ENCODE assay signal across 1 cellular context in the genomic region with DNA sequence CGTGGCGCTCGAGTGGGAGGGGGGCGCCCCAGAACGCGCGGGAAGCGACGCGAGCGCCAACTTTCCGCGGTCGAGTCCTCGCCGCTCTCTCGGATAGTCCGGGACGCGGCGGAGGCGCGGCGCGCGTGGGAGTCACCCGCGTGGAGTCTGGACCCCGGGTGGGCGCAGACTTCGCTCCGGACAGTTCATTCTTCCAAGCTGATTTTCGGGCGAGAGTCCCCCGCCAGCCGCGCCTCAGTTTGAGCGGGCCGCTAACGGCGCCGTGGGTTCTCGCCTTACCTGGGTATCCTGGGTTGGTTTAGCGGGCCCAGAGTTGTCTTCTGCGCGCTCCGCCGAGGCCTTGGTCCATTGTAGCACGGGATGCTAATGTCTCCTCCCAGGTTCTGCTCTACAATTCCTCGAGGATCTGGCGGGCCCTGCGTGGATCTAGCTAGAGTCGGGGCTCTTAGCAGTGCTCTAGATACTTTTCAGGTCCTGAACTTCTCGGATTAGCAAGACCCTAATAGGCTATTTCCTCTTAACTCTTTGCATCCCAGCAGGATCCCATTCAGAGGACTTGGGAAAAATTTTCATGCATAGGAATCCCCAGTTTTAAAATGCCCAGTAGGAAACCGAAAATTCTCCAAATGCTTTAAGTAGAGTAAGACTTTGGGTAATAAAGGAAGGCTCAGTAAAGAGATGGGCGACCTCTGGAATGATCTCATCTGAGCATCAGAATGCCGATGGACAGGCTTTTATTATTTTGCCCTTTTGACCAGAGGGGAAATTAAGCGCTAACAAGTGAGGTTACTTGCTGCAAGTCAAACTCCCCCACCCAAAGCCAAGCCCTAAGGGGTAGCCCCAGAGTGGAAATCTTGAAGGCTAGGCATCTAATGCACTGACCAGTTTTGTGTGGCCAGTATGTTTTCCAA.
TF ChIP-seq lines count a peak whose summit lies in the region.

No MANE protein-coding gene starts in this region.

TF ChIP-seq in HEK293, 187 proteins besides CTCF, POLR2A, EP300 and RAD21 (continued from another document and continues in another):
- TF ChIP-seq TCF7L2 (IDR thresholded peaks at IDR 0.05; ENCODE audit: borderline replicate concordance, low read depth, low read length) (no peak), ZNF132 (tag by site-specific recombination; IDR thresholded peaks at IDR 0.05; ENCODE audit: borderline replicate concordance) (no peak), GFI1B (tag by site-specific recombination; IDR thresholded peaks at IDR 0.05) (no peak), ZNF184 (tag by site-specific recombination; IDR thresholded peaks at IDR 0.05) (no peak), MZF1 (tag by site-specific recombination; IDR thresholded peaks at IDR 0.05; ENCODE audit: borderline replicate concordance) (no peak), ZNF76 (tag by site-specific recombination; IDR thresholded peaks at IDR 0.05; ENCODE audit: borderline replicate concordance, low read depth) (peak; percentile 27; the same call in 1 of the 2 replicates), SETDB1 (IDR thresholded peaks at IDR 0.05; ENCODE audit: insufficient read length, low read length) (no peak), ZNF843 (tag by site-specific recombination; IDR thresholded peaks at IDR 0.05) (no peak), ZNF473 (tag by site-specific recombination; IDR thresholded peaks at IDR 0.05) (no peak), ZNF155 (tag by site-specific recombination; IDR thresholded peaks at IDR 0.05) (no peak), ZNF239 (tag by site-specific recombination; IDR thresholded peaks at IDR 0.05) (no peak), MYNN (tag by site-specific recombination; IDR thresholded peaks at IDR 0.05; ENCODE audit: borderline replicate concordance) (no peak), ZSCAN16 (tag by site-specific recombination; IDR thresholded peaks at IDR 0.05) (no peak), ZNF621 (tag by site-specific recombination; IDR thresholded peaks at IDR 0.05) (no peak), SCRT2 (tag by site-specific recombination; IDR thresholded peaks at IDR 0.05) (no peak), ZNF311 (tag by site-specific recombination; IDR thresholded peaks at IDR 0.05; ENCODE audit: borderline replicate concordance) (no peak), ZBTB8A (tag by site-specific recombination; IDR thresholded peaks at IDR 0.05) (peak; percentile 38; the same call in 1 of the 2 replicates), SCRT1 (tag by site-specific recombination; IDR thresholded peaks at IDR 0.05; ENCODE audit: borderline replicate concordance) (no peak), ZNF23 (tag by site-specific recombination; IDR thresholded peaks at IDR 0.05; ENCODE audit: borderline replicate concordance) (no peak), ZIC2 (tag by site-specific recombination; IDR thresholded peaks at IDR 0.05) (0 out of 2 replicates have a peak, but pooled peaks have one; percentile 38), ZNF600 (tag by site-specific recombination; IDR thresholded peaks at IDR 0.05) (peak; percentile 50; the same call in 1 of the 2 replicates), ZBTB21 (tag by site-specific recombination; IDR thresholded peaks at IDR 0.05) (no peak), ZBTB17 (tag by site-specific recombination; IDR thresholded peaks at IDR 0.05) (peak; percentile 64), ZNF585B (tag by site-specific recombination; IDR thresholded peaks at IDR 0.05) (no peak), ZNF629 (tag by site-specific recombination; IDR thresholded peaks at IDR 0.05) (no peak; the same call in none of the 2 replicates), ZNF792 (tag by site-specific recombination; IDR thresholded peaks at IDR 0.05) (no peak), ZNF560 (tag by site-specific recombination; IDR thresholded peaks at IDR 0.05; ENCODE audit: borderline replicate concordance) (no peak)
- TF ChIP-seq, protein P1, sequence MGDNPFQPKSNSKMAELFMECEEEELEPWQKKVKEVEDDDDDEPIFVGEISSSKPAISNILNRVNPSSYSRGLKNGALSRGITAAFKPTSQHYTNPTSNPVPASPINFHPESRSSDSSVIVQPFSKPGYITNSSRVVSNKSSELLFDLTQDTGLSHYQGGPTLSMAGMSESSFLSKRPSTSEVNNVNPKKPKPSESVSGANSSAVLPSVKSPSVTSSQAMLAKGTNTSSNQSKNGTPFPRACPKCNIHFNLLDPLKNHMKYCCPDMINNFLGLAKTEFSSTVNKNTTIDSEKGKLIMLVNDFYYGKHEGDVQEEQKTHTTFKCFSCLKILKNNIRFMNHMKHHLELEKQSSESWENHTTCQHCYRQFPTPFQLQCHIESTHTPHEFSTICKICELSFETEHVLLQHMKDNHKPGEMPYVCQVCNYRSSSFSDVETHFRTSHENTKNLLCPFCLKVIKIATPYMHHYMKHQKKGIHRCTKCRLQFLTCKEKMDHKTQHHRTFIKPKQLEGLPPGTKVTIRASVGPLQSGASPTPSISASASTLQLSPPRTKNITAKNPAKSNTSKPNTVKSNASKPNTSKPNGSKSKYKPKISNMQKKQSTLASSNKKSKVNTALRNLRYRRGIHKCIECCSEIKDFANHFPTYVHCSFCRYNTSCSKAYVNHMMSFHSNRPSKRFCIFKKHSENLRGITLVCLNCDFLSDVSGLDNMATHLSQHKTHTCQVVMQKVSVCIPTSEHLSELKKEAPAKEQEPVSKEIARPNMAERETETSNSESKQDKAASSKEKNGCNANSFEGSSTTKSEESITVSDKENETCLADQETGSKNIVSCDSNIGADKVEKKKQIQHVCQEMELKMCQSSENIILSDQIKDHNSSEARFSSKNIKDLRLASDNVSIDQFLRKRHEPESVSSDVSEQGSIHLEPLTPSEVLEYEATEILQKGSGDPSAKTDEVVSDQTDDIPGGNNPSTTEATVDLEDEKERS (tag by site-specific recombination; IDR thresholded peaks at IDR 0.05): no peak
- TF ChIP-seq, protein P2, sequence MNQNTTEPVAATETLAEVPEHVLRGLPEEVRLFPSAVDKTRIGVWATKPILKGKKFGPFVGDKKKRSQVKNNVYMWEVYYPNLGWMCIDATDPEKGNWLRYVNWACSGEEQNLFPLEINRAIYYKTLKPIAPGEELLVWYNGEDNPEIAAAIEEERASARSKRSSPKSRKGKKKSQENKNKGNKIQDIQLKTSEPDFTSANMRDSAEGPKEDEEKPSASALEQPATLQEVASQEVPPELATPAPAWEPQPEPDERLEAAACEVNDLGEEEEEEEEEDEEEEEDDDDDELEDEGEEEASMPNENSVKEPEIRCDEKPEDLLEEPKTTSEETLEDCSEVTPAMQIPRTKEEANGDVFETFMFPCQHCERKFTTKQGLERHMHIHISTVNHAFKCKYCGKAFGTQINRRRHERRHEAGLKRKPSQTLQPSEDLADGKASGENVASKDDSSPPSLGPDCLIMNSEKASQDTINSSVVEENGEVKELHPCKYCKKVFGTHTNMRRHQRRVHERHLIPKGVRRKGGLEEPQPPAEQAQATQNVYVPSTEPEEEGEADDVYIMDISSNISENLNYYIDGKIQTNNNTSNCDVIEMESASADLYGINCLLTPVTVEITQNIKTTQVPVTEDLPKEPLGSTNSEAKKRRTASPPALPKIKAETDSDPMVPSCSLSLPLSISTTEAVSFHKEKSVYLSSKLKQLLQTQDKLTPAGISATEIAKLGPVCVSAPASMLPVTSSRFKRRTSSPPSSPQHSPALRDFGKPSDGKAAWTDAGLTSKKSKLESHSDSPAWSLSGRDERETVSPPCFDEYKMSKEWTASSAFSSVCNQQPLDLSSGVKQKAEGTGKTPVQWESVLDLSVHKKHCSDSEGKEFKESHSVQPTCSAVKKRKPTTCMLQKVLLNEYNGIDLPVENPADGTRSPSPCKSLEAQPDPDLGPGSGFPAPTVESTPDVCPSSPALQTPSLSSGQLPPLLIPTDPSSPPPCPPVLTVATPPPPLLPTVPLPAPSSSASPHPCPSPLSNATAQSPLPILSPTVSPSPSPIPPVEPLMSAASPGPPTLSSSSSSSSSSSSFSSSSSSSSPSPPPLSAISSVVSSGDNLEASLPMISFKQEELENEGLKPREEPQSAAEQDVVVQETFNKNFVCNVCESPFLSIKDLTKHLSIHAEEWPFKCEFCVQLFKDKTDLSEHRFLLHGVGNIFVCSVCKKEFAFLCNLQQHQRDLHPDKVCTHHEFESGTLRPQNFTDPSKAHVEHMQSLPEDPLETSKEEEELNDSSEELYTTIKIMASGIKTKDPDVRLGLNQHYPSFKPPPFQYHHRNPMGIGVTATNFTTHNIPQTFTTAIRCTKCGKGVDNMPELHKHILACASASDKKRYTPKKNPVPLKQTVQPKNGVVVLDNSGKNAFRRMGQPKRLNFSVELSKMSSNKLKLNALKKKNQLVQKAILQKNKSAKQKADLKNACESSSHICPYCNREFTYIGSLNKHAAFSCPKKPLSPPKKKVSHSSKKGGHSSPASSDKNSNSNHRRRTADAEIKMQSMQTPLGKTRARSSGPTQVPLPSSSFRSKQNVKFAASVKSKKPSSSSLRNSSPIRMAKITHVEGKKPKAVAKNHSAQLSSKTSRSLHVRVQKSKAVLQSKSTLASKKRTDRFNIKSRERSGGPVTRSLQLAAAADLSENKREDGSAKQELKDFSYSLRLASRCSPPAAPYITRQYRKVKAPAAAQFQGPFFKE (tag by site-specific recombination; IDR thresholded peaks at IDR 0.05; ENCODE audit: borderline replicate concordance): no peak
- TF ChIP-seq, protein P3, sequence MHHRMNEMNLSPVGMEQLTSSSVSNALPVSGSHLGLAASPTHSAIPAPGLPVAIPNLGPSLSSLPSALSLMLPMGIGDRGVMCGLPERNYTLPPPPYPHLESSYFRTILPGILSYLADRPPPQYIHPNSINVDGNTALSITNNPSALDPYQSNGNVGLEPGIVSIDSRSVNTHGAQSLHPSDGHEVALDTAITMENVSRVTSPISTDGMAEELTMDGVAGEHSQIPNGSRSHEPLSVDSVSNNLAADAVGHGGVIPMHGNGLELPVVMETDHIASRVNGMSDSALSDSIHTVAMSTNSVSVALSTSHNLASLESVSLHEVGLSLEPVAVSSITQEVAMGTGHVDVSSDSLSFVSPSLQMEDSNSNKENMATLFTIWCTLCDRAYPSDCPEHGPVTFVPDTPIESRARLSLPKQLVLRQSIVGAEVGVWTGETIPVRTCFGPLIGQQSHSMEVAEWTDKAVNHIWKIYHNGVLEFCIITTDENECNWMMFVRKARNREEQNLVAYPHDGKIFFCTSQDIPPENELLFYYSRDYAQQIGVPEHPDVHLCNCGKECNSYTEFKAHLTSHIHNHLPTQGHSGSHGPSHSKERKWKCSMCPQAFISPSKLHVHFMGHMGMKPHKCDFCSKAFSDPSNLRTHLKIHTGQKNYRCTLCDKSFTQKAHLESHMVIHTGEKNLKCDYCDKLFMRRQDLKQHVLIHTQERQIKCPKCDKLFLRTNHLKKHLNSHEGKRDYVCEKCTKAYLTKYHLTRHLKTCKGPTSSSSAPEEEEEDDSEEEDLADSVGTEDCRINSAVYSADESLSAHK (tag by site-specific recombination; IDR thresholded peaks at IDR 0.05): no peak
- TF ChIP-seq, protein P4, sequence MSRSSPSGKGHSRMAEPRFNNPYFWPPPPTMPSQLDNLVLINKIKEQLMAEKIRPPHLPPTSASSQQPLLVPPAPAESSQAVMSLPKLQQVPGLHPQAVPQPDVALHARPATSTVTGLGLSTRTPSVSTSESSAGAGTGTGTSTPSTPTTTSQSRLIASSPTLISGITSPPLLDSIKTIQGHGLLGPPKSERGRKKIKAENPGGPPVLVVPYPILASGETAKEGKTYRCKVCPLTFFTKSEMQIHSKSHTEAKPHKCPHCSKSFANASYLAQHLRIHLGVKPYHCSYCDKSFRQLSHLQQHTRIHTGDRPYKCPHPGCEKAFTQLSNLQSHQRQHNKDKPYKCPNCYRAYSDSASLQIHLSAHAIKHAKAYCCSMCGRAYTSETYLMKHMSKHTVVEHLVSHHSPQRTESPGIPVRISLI (tag by site-specific recombination; IDR thresholded peaks at IDR 0.05): no peak
- TF ChIP-seq, protein P5, sequence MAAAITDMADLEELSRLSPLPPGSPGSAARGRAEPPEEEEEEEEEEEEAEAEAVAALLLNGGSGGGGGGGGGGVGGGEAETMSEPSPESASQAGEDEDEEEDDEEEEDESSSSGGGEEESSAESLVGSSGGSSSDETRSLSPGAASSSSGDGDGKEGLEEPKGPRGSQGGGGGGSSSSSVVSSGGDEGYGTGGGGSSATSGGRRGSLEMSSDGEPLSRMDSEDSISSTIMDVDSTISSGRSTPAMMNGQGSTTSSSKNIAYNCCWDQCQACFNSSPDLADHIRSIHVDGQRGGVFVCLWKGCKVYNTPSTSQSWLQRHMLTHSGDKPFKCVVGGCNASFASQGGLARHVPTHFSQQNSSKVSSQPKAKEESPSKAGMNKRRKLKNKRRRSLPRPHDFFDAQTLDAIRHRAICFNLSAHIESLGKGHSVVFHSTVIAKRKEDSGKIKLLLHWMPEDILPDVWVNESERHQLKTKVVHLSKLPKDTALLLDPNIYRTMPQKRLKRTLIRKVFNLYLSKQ (tag by site-specific recombination; IDR thresholded peaks at IDR 0.05; ENCODE audit: borderline replicate concordance): no peak
- TF ChIP-seq, protein P6, sequence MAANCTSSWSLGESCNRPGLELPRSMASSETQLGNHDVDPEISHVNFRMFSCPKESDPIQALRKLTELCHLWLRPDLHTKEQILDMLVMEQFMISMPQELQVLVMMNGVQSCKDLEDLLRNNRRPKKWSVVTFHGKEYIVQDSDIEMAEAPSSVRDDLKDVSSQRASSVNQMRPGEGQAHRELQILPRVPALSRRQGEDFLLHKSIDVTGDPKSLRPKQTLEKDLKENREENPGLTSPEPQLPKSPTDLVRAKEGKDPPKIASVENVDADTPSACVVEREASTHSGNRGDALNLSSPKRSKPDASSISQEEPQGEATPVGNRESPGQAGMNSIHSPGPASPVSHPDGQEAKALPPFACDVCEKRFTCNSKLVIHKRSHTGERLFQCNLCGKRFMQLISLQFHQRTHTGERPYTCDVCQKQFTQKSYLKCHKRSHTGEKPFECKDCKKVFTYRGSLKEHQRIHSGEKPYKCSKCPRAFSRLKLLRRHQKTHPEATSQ (tag by site-specific recombination; IDR thresholded peaks at IDR 0.05): 0 out of 2 replicates have a peak, but pooled peaks have one; percentile 32
- TF ChIP-seq, protein P7, sequence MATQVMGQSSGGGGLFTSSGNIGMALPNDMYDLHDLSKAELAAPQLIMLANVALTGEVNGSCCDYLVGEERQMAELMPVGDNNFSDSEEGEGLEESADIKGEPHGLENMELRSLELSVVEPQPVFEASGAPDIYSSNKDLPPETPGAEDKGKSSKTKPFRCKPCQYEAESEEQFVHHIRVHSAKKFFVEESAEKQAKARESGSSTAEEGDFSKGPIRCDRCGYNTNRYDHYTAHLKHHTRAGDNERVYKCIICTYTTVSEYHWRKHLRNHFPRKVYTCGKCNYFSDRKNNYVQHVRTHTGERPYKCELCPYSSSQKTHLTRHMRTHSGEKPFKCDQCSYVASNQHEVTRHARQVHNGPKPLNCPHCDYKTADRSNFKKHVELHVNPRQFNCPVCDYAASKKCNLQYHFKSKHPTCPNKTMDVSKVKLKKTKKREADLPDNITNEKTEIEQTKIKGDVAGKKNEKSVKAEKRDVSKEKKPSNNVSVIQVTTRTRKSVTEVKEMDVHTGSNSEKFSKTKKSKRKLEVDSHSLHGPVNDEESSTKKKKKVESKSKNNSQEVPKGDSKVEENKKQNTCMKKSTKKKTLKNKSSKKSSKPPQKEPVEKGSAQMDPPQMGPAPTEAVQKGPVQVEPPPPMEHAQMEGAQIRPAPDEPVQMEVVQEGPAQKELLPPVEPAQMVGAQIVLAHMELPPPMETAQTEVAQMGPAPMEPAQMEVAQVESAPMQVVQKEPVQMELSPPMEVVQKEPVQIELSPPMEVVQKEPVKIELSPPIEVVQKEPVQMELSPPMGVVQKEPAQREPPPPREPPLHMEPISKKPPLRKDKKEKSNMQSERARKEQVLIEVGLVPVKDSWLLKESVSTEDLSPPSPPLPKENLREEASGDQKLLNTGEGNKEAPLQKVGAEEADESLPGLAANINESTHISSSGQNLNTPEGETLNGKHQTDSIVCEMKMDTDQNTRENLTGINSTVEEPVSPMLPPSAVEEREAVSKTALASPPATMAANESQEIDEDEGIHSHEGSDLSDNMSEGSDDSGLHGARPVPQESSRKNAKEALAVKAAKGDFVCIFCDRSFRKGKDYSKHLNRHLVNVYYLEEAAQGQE (tag by site-specific recombination; IDR thresholded peaks at IDR 0.05): peak; percentile 30; the same call in 1 of the 2 replicates
